19 cellular contexts compared by ENCODE assay signal in genomic region chr10:18501610-18502009, GRCh38.
DNase-seq lines count a peak whose midpoint lies in the region; ATAC-seq, FAIRE-seq and TF ChIP-seq lines count a peak whose summit lies in the region.
"Had no signal": no experiment of that assay in that cellular context is flagged by ENCODE, and none has a peak within 500 bp of the region (broad histone marks: within the 10 kb centered on the region; RNA-seq: fewer than 3 reads in every experiment).

No MANE protein-coding gene starts in this region.

- H3K4me2 ChIP-seq in OCI-LY3 (ENCODE audit: low read length) (peak overlapping the region; percentile 91), osteoblast (ENCODE audit: insufficient read depth, low read length) (peak overlapping the region; percentile 46), GM23338 (no peak overlapping the region)

- TF ChIP-seq CTCF in HFFc6 (IDR thresholded peaks at IDR 0.05): no peak
- no peak for TF ChIP-seq CTCF in OCI-LY3 (IDR thresholded peaks at IDR 0.05; ENCODE audit: low read depth, low read length)
- TF ChIP-seq CTCF in osteoblast (IDR thresholded peaks at IDR 0.05; ENCODE audit: extremely low read depth, low read depth, low read length): no peak
- no peak for TF ChIP-seq CTCF in GM23338 (conservative IDR thresholded peaks at IDR 0.05; ENCODE audit: low read depth in 2 of 2)

- H3K4me3 ChIP-seq in OCI-LY3 (ENCODE audit: low read length) (peak overlapping the region; percentile 74), osteoblast (ENCODE audit: insufficient read depth, low read length) (peak overlapping the region; percentile 29), GM23338 (no peak overlapping the region)
- H3K4me3 ChIP-seq: gastrocnemius medialis had no signal

- H2AFZ ChIP-seq in OCI-LY3 (ENCODE audit: low read depth, low read length) (no peak overlapping the region; the same call in 1 of the 2 replicates), osteoblast (ENCODE audit: low read length) (peak overlapping the region; percentile 76), GM23338 (no peak overlapping the region)

- peak overlapping the region; percentile 19; the same call in 1 of the 2 replicates for H3K27ac Mint-ChIP-seq in HFFc6
- H3K27ac Mint-ChIP-seq in GM23338: no peak overlapping the region
- H3K27ac Mint-ChIP-seq: B cell, WTC11 had no signal

- H3K27me3 Mint-ChIP-seq in HFFc6 (ENCODE audit: insufficient read depth): peaks cover 2% of the 10 kb centered on the region; the same call in 1 of the 2 replicates
- H3K27me3 Mint-ChIP-seq in GM23338 (ENCODE audit: insufficient read depth, low read depth, poor library complexity): peaks cover 2% of the 10 kb centered on the region
- H3K27me3 Mint-ChIP-seq: B cell had no signal

- H4K20me1 ChIP-seq in OCI-LY3 (ENCODE audit: insufficient read depth, low read length) (no peaks in the 10 kb centered on the region), osteoblast (ENCODE audit: insufficient read depth, low read length) (no peaks in the 10 kb centered on the region), GM23338 (replicated peaks; ENCODE audit: insufficient read depth) (no peaks in the 10 kb centered on the region)

- H3K4me1 ChIP-seq in OCI-LY3 (ENCODE audit: low read length) (peaks cover 13% of the 10 kb centered on the region), osteoblast (ENCODE audit: insufficient read depth, low read length) (peaks cover 4% of the 10 kb centered on the region), GM23338 (ENCODE audit: insufficient read depth) (0 out of 2 replicates have a peak, but pooled peaks cover 3% of the 10 kb centered on the region)
- H3K4me1 ChIP-seq: gastrocnemius medialis had no signal

- no peaks in the 10 kb centered on the region for H3K36me3 ChIP-seq in OCI-LY3 (replicated peaks; ENCODE audit: low read depth, low read length)
- H3K36me3 ChIP-seq in osteoblast (ENCODE audit: insufficient read depth, low read length): no peaks in the 10 kb centered on the region
- H3K36me3 ChIP-seq in GM23338 (ENCODE audit: insufficient read depth): no peaks in the 10 kb centered on the region
- H3K36me3 ChIP-seq: gastrocnemius medialis had no signal

- no peaks in the 10 kb centered on the region for H3K36me3 Mint-ChIP-seq in HFFc6 (ENCODE audit: low read depth)
- no peaks in the 10 kb centered on the region for H3K36me3 Mint-ChIP-seq in GM23338 (ENCODE audit: low read depth)
- H3K36me3 Mint-ChIP-seq: WTC11 had no signal

- H3K4me3 Mint-ChIP-seq in HFFc6 (peak overlapping the region; percentile 81), GM23338 (no peak overlapping the region)
- H3K4me3 Mint-ChIP-seq: B cell, WTC11 had no signal

- DNase-seq in HFFc6 (no peak), osteoblast (ENCODE audit: insufficient read length, low spot score, missing footprints) (no peak), SIG-M5 (lab: John Stamatoyannopoulos, UW) (no peak), GM23338 (ENCODE audit: low spot score) (no peak), HTR-8/SVneo (ENCODE audit: insufficient read length, low spot score) (no peak)
- DNase-seq: activated effector memory CD4-positive, alpha-beta T cell treated with anti-CD3 and anti-CD28 coated beads, Interleukin-2, amount 50 U/mL, for 16 hours; amygdala; gastrocnemius medialis; GOT3; left ventricle myocardium superior; NCI-H2081; NCI-H748 treated with DMSO at 0.1 percent for 48 hours; occipital lobe; stimulated activated CD8-positive, alpha-beta memory T cell treated with anti-CD3 and anti-CD28 coated beads, Interleukin-4, amount 100 ng/mL, for 48 hours had no signal

- no peak overlapping the region for H3K9ac ChIP-seq in OCI-LY3 (ENCODE audit: low read length)

- ATAC-seq in GM18861 (IDR thresholded peaks at IDR 0.05; ENCODE audit: unreplicated experiment): peak; percentile 8
- ATAC-seq in GM23338: no peak
- ATAC-seq: gastrocnemius medialis, left ventricle myocardium superior, WTC11 had no signal

- H3K79me2 ChIP-seq in OCI-LY3 (ENCODE audit: low read length) (no peaks in the 10 kb centered on the region), osteoblast (ENCODE audit: insufficient read depth, low read length) (no peaks in the 10 kb centered on the region), GM23338 (replicated peaks; ENCODE audit: insufficient read depth) (no peaks in the 10 kb centered on the region)

- H3K27ac ChIP-seq in OCI-LY3 (ENCODE audit: low read length) (no peak overlapping the region), osteoblast (ENCODE audit: low read depth, low read length) (peak overlapping the region; percentile 59), GM23338 (ENCODE audit: low read depth) (no peak overlapping the region)
- H3K27ac ChIP-seq: gastrocnemius medialis had no signal

- H3K27me3 ChIP-seq in OCI-LY3 (ENCODE audit: low read depth, low read length) (no peaks in the 10 kb centered on the region), osteoblast (ENCODE audit: insufficient read depth, low read length) (no peaks in the 10 kb centered on the region), GM23338 (ENCODE audit: insufficient read depth) (no peaks in the 10 kb centered on the region)
- H3K27me3 ChIP-seq: gastrocnemius medialis had no signal

- H3K4me1 Mint-ChIP-seq in HFFc6 (ENCODE audit: low read depth) (peaks cover 39% of the 10 kb centered on the region; the same call in 1 of the 2 replicates), GM23338 (peaks cover 17% of the 10 kb centered on the region)
- H3K4me1 Mint-ChIP-seq: B cell had no signal

- no peak for FAIRE-seq in HTR-8/SVneo (lab: Jason Lieb, UNC)
- FAIRE-seq: endometrium had no signal

- no peaks in the 10 kb centered on the region for H3K9me2 ChIP-seq in GM23338 (ENCODE audit: insufficient read depth)

- H3K9me3 ChIP-seq in OCI-LY3 (ENCODE audit: insufficient read depth, low read length): no peaks in the 10 kb centered on the region
- H3K9me3 ChIP-seq in osteoblast (ENCODE audit: low read depth, low read length): no peaks in the 10 kb centered on the region
- H3K9me3 ChIP-seq: gastrocnemius medialis had no signal

- no peaks in the 10 kb centered on the region for H3F3A ChIP-seq in GM23338 (replicated peaks; ENCODE audit: low read depth)

- no peaks in the 10 kb centered on the region for H3K9me3 Mint-ChIP-seq in HFFc6
- H3K9me3 Mint-ChIP-seq in GM23338: no peaks in the 10 kb centered on the region
- H3K9me3 Mint-ChIP-seq: WTC11 had no signal

TF ChIP-seq in GM23338, 12 proteins besides CTCF, POLR2A, EP300 and RAD21 (continues in another document):
- no peak for TF ChIP-seq POLR2AphosphoS5 (IDR thresholded peaks at IDR 0.05; ENCODE audit: low read depth)
- TF ChIP-seq ZNF462 (CRISPR knock-in tag; IDR thresholded peaks at IDR 0.05): no peak
- TF ChIP-seq EZH2 (IDR thresholded peaks at IDR 0.05; ENCODE audit: low read depth, unreplicated experiment): no peak
